ENCODE assay signal across 8 cellular contexts in the genomic region with DNA sequence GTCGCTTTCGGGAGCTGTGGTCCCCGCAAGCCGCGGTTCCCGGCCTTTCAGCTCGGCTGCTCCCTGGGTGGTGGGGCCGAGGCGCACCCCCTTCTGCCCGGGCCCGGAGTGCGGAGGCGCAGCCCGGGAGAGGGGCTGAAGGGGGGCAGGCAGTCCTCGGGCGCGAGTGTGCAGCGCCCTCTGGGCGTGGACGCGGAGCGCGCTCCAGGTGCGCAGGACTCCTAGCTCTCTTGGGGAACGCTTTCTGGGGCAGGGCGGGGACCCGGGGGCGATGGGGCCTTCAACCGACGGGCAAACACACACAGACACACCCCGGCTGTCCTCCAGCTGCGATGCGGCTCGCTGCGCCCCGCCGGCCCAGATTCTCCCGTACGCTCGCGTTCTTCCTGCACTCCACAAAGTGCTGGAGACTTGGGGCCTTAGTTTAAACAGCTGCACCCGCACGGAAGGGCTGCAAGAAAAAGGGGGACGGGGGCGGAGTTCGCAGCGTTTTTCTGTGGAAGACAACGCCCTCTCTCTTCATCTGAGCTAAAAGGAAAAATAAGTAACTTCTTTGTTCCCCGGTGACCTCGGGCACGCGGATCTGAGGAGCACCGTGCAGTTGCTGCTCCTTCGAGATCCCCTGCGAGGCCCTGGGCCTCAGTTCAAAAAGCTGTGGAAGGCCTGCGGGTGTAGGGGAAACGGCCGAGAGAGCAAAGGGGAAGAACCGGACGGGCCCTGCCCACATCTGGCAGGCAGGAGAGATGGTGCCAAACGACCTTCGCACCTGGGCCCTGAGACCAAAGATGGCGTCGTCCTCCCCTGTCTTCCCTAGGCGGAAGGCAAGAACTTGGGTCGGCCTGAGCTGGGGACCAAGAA. TPM values are rescaled to one million over a fixed set of nuclear protein-coding genes. Genes with fewer than 3 reads are reported as not detected.
A peak's percentile ranks its signal among the peaks of the same experiment; 100 is the strongest.
DNase-seq lines count a peak whose midpoint lies in the region; ATAC-seq and FAIRE-seq lines count a peak whose summit lies in the region.

No MANE protein-coding gene starts in this region.

- H3K9me3 ChIP-seq in right cardiac atrium (ENCODE audit: control insufficient read depth, low read length) = no peaks in the 10 kb centered on the region

- peaks cover 4% of the 10 kb centered on the region for H3K4me1 Mint-ChIP-seq in activated naive CD8-positive, alpha-beta T cell treated with anti-CD3 and anti-CD28 coated beads for 36 hours

- H3K27me3 Mint-ChIP-seq in activated naive CD8-positive, alpha-beta T cell treated with anti-CD3 and anti-CD28 coated beads for 36 hours = peaks cover 60% of the 10 kb centered on the region

- DNase-seq in COR-L47 (lab: John Stamatoyannopoulos, UW) = peak; percentile 64
- peak; percentile 66 for DNase-seq in GM19239 (ENCODE audit: insufficient read length, low spot score)
- peak; percentile 47 for DNase-seq in NCI-H748 treated with DMSO at 0.1 percent for 48 hours (lab: John Stamatoyannopoulos, UW)
- peak; percentile 46 for DNase-seq in activated naive CD8-positive, alpha-beta T cell treated with anti-CD3 and anti-CD28 coated beads for 36 hours
- peak in 1 of 3 donors; percentile 75 for DNase-seq in right cardiac atrium
- DNase-seq in renal cortical epithelial cell (ENCODE audit: low read depth) = peak; percentile 27

- peak overlapping the region; percentile 42 for H3K4me3 Mint-ChIP-seq in activated naive CD8-positive, alpha-beta T cell treated with anti-CD3 and anti-CD28 coated beads for 36 hours

- H3K9me3 Mint-ChIP-seq in activated naive CD8-positive, alpha-beta T cell treated with anti-CD3 and anti-CD28 coated beads for 36 hours = no peaks in the 10 kb centered on the region

- peak overlapping the region; percentile 68 for H3K4me3 ChIP-seq in right cardiac atrium (ENCODE audit: low read length)

- no peak overlapping the region for H3K27ac ChIP-seq in right cardiac atrium (ENCODE audit: low read length)

- FAIRE-seq in GM19239 (lab: Jason Lieb, UNC) = no peak

- WGBS in right cardiac atrium = 10% methylated on average over 66 of the region's 66 CpGs

- H3K27ac Mint-ChIP-seq in activated naive CD8-positive, alpha-beta T cell treated with anti-CD3 and anti-CD28 coated beads for 36 hours = no peak overlapping the region

- intact Hi-C loops in right cardiac atrium (cut with DNase I) = loop anchor here in 1 of 4 donors (10.0 kb wide), 1 partner anchor 91 kb away; no protein-coding TSS in a partner anchor

- H3K36me3 Mint-ChIP-seq in activated naive CD8-positive, alpha-beta T cell treated with anti-CD3 and anti-CD28 coated beads for 36 hours = no peaks in the 10 kb centered on the region

- ATAC-seq in HG03196 (IDR thresholded peaks at IDR 0.05; ENCODE audit: unreplicated experiment) (peak; percentile 49), right cardiac atrium (peak; percentile 73 to 81), GM18520 (IDR thresholded peaks at IDR 0.05; ENCODE audit: unreplicated experiment) (no peak)

- H3K27me3 ChIP-seq in right cardiac atrium (ENCODE audit: control insufficient read depth, insufficient read depth) = no peaks in the 10 kb centered on the region

- no peaks in the 10 kb centered on the region for H3K4me1 ChIP-seq in right cardiac atrium (ENCODE audit: control insufficient read depth, insufficient read depth, low read length)

RNA-seq across cellular contexts. Expression of gene SDC1, which starts 0.6 kb away (rescaled TPM):
- under 1 TPM in 1 of 2 experiments, not detected in 1; 0.36 TPM for total RNA-seq in activated naive CD8-positive, alpha-beta T cell treated with anti-CD3 and anti-CD28 coated beads for 36 hours
- under 1 TPM; 0.09 to 0.25 (median 0.20) TPM for total RNA-seq in right cardiac atrium
- polyA plus RNA-seq in right cardiac atrium = 0.23 TPM
- 132 and 222 TPM in 2 replicates for total RNA-seq in renal cortical epithelial cell

Comparison
In these comparisons a context has a peak if more than half of its experiments do, and no peak if none do; other contexts are left out.
1. RNA of gene SDC1, which starts 0.6 kb away (total RNA-seq): 132 to 222 TPM in renal cortical epithelial cell; 0.36 TPM in activated naive CD8-positive, alpha-beta T cell treated with anti-CD3 and anti-CD28 coated beads for 36 hours and 0.09 to 0.25 TPM in right cardiac atrium; every median in the first group is over 10 times any median in the second.